ENCODE assay signal across 1 cellular context in genomic region chr7:34655384-34655783, GRCh38.
TF ChIP-seq lines count a peak whose summit lies in the region.

No MANE protein-coding gene starts in this region.

TF ChIP-seq in WTC11, 78 proteins besides CTCF, POLR2A, EP300 and RAD21:
- TF ChIP-seq JAZF1 (CRISPR knock-in tag; IDR thresholded peaks at IDR 0.05) (no peak), ELF4 (CRISPR knock-in tag; IDR thresholded peaks at IDR 0.05; ENCODE audit: low read depth) (no peak), OVOL2 (CRISPR knock-in tag; IDR thresholded peaks at IDR 0.05; ENCODE audit: borderline replicate concordance) (no peak), EMX1 (CRISPR knock-in tag; IDR thresholded peaks at IDR 0.05) (no peak), ZNF121 (CRISPR knock-in tag; IDR thresholded peaks at IDR 0.05) (no peak), FOXK1 (CRISPR knock-in tag; IDR thresholded peaks at IDR 0.05) (no peak), ZBTB21 (CRISPR knock-in tag; IDR thresholded peaks at IDR 0.05; ENCODE audit: borderline replicate concordance) (no peak), GABPB1 (CRISPR knock-in tag; IDR thresholded peaks at IDR 0.05) (no peak), ZNF416 (CRISPR knock-in tag; IDR thresholded peaks at IDR 0.05) (no peak), ZNF532 (CRISPR knock-in tag; IDR thresholded peaks at IDR 0.05; ENCODE audit: borderline replicate concordance) (no peak), USF2 (CRISPR knock-in tag; IDR thresholded peaks at IDR 0.05) (no peak), TP53 (CRISPR knock-in tag; IDR thresholded peaks at IDR 0.05) (no peak), TEAD1 (CRISPR knock-in tag; IDR thresholded peaks at IDR 0.05) (no peak), ZNF512 (CRISPR knock-in tag; IDR thresholded peaks at IDR 0.05; ENCODE audit: borderline replicate concordance) (no peak), GTF2I (CRISPR knock-in tag; conservative IDR thresholded peaks at IDR 0.05) (no peak), NR2C2 (CRISPR knock-in tag; IDR thresholded peaks at IDR 0.05) (no peak), E2F4 (CRISPR knock-in tag; IDR thresholded peaks at IDR 0.05; ENCODE audit: borderline replicate concordance, low read depth) (no peak)
